8 cellular contexts compared by ENCODE assay signal in genomic region chr14:24300326-24300980, GRCh38. TPM values are rescaled to one million over a fixed set of nuclear protein-coding genes. Genes with fewer than 3 reads are reported as not detected.
DNase-seq lines count a peak whose midpoint lies in the region; ATAC-seq and TF ChIP-seq lines count a peak whose summit lies in the region.

No MANE protein-coding gene starts in this region.

- H4K20me1 ChIP-seq in PC-9 (ENCODE audit: insufficient read depth) (no peaks in the 10 kb centered on the region), osteoblast (ENCODE audit: insufficient read depth, low read length) (peaks cover 2% of the 10 kb centered on the region)

- no peaks in the 10 kb centered on the region for H3K9me3 ChIP-seq in CD8-positive, alpha-beta T cell (ENCODE audit: low read length)
- no peaks in the 10 kb centered on the region for H3K9me3 ChIP-seq in PC-9 (ENCODE audit: insufficient read depth, low read depth)
- no peaks in the 10 kb centered on the region for H3K9me3 ChIP-seq in osteoblast (ENCODE audit: low read depth, low read length)

- H3K27me3 Mint-ChIP-seq in CD8-positive, alpha-beta T cell (ENCODE audit: low read depth) = no peaks in the 10 kb centered on the region

- POLR2A ChIA-PET in CD8-positive, alpha-beta T cell (lab: Charles Lee) = interaction anchor here (0.6 to 4.8 kb wide), 11 partner anchors 8 to 140 kb away, joined by 3 to 44 read pairs (median 4); partner anchors contain the start of genes CBLN3, CIDEB, IRF9 and KHNYN
- POLR2A ChIA-PET in PC-9 (lab: Charles Lee; ENCODE audit: unreplicated experiment) = interaction anchor here (0.5 to 1.4 kb wide), 7 partner anchors 13 to 87 kb away, joined by 3 to 19 read pairs (median 3); partner anchors contain the start of genes CHMP4A, MDP1 and TINF2

- H3K4me1 Mint-ChIP-seq in CD8-positive, alpha-beta T cell (ENCODE audit: low read depth) = peaks cover 51% of the 10 kb centered on the region

- ATAC-seq in CD8-positive, alpha-beta T cell = no peak

- H3K4me2 ChIP-seq in PC-9 = peak overlapping the region; percentile 92
- H3K4me2 ChIP-seq in osteoblast (ENCODE audit: insufficient read depth, low read length) = peak overlapping the region; percentile 95

- H3K36me3 ChIP-seq in CD8-positive, alpha-beta T cell (ENCODE audit: insufficient read depth, low read length) = peaks cover 45% of the 10 kb centered on the region
- H3K36me3 ChIP-seq in PC-9 (ENCODE audit: low read depth) (no peaks in the 10 kb centered on the region; the same call in 1 of the 2 replicates), osteoblast (ENCODE audit: insufficient read depth, low read length) (peaks cover 49% of the 10 kb centered on the region)

- peak overlapping the region; percentile 96 for H3K27ac Mint-ChIP-seq in CD8-positive, alpha-beta T cell

- peak overlapping the region; percentile 85 for H3K27ac ChIP-seq in CD8-positive, alpha-beta T cell (ENCODE audit: low read depth, low read length)
- H3K27ac ChIP-seq in PC-9 (peak overlapping the region; percentile 53; the same call in 1 of the 2 replicates), osteoblast (ENCODE audit: low read depth, low read length) (peak overlapping the region; percentile 55)

- peak overlapping the region; percentile 94 for H3K4me3 Mint-ChIP-seq in CD8-positive, alpha-beta T cell

- no peak for TF ChIP-seq CTCF in CD8-positive, alpha-beta T cell (IDR thresholded peaks at IDR 0.05)
- TF ChIP-seq CTCF in PC-9 (conservative IDR thresholded peaks at IDR 0.05) (no peak), epithelial cell of proximal tubule (conservative IDR thresholded peaks at IDR 0.05; ENCODE audit: low read depth, low read length) (no peak), osteoblast (IDR thresholded peaks at IDR 0.05; ENCODE audit: extremely low read depth, low read depth, low read length) (no peak)

- H3K27me3 ChIP-seq in CD8-positive, alpha-beta T cell (ENCODE audit: insufficient read depth, low read length) = no peaks in the 10 kb centered on the region
- H3K27me3 ChIP-seq in PC-9 (ENCODE audit: insufficient read depth, low read depth) (no peaks in the 10 kb centered on the region), osteoblast (ENCODE audit: insufficient read depth, low read length) (no peaks in the 10 kb centered on the region)

- H3K4me3 ChIP-seq in CD8-positive, alpha-beta T cell (ENCODE audit: low read depth, low read length) = peak overlapping the region; percentile 80
- peak overlapping the region; percentile 88 for H3K4me3 ChIP-seq in PC-9
- peak overlapping the region; percentile 91 for H3K4me3 ChIP-seq in epithelial cell of proximal tubule (ENCODE audit: low read depth, low read length)
- peak overlapping the region; percentile 87 for H3K4me3 ChIP-seq in osteoblast (ENCODE audit: insufficient read depth, low read length)

- H3K4me1 ChIP-seq in CD8-positive, alpha-beta T cell (ENCODE audit: insufficient read depth, low read length) = peaks cover 28% of the 10 kb centered on the region
- H3K4me1 ChIP-seq in PC-9 (replicated peaks; ENCODE audit: insufficient read depth) (peaks cover 16% of the 10 kb centered on the region), osteoblast (ENCODE audit: insufficient read depth, low read length) (peaks cover 21% of the 10 kb centered on the region)

- H2AFZ ChIP-seq in PC-9 (peak overlapping the region; percentile 96), osteoblast (ENCODE audit: low read length) (peak overlapping the region; percentile 93)

- CTCF ChIA-PET in CD8-positive, alpha-beta T cell (lab: Charles Lee) = interaction anchor here (0.6 to 11.9 kb wide), 10 partner anchors 9 to 192 kb away, joined by 3 to 191 read pairs (median 4); partner anchors contain the start of genes CIDEB, LTB4R, LTB4R2 and TINF2
- CTCF ChIA-PET in PC-9 (lab: Charles Lee) = interaction anchor here (1.4 kb wide), 1 partner anchor 57 kb away, joined by 4 read pairs; no protein-coding TSS in a partner anchor

- no peaks in the 10 kb centered on the region for H3F3A ChIP-seq in PC-9 (ENCODE audit: insufficient read depth, low read depth)

- BruUV-seq in PC-9 (replicated peaks; lab: Mats Ljungman, UMichigan) = no TSS peak

- DNase-seq in CD8-positive, alpha-beta T cell = no peak
- DNase-seq in PC-9 = no peak
- no peak for DNase-seq in epithelial cell of proximal tubule (ENCODE audit: low read depth)
- DNase-seq in osteoblast (ENCODE audit: insufficient read length, low spot score, missing footprints) = peak; percentile 65
- no peak for DNase-seq in cortex of kidney (lab: John Stamatoyannopoulos, UW)
- no peak for DNase-seq in NCI-H1694 (lab: John Stamatoyannopoulos, UW)
- DNase-seq in activated effector memory CD4-positive, alpha-beta T cell treated with anti-CD3 and anti-CD28 coated beads, Interleukin-2, amount 50 U/mL, for 16 hours = no peak
- no peak for DNase-seq in OCI-M2 (lab: John Stamatoyannopoulos, UW; ENCODE audit: unreplicated experiment)

- H3K9me2 ChIP-seq in PC-9 (ENCODE audit: insufficient read depth) = no peaks in the 10 kb centered on the region

- H3K9me3 Mint-ChIP-seq in CD8-positive, alpha-beta T cell = no peaks in the 10 kb centered on the region

- H3K36me3 Mint-ChIP-seq in CD8-positive, alpha-beta T cell = peaks cover 73% of the 10 kb centered on the region

- H3K79me2 ChIP-seq in PC-9 (ENCODE audit: low read depth) (peaks cover 28% of the 10 kb centered on the region), osteoblast (ENCODE audit: insufficient read depth, low read length) (peaks cover 18% of the 10 kb centered on the region)

- intact Hi-C loops in CD8-positive, alpha-beta T cell (cut with DNase I, micrococcal nuclease) = no loop called here
- intact Hi-C loops in PC-9 (cut with micrococcal nuclease; ENCODE audit: unreplicated experiment) = no loop called here

RNA-seq across cellular contexts. Expression of gene NOP9, which starts 0.8 kb away (rescaled TPM):
- total RNA-seq in CD8-positive, alpha-beta T cell = 10 to 100 TPM; 35.6 to 35.8 TPM
- total RNA-seq in PC-9 (2021) (24.4 and 31.1 TPM in 2 replicates), epithelial cell of proximal tubule (17.1 and 32.6 TPM in 2 replicates), osteoblast (17.4 and 21.0 TPM in 2 replicates)

RNA-seq across cellular contexts. Expression of gene DHRS1, which starts 0.9 kb away (rescaled TPM):
- total RNA-seq in CD8-positive, alpha-beta T cell = 10 to 100 TPM; 24.3 to 28.5 TPM
- total RNA-seq in PC-9 (2021) = 37.9 and 41.4 TPM in 2 replicates
- 25.7 and 26.4 TPM in 2 replicates for total RNA-seq in epithelial cell of proximal tubule
- 9.8 and 13.6 TPM in 2 replicates for total RNA-seq in osteoblast

RNA-seq across cellular contexts. Expression of gene CIDEB, which starts 7.3 kb away (rescaled TPM):
- total RNA-seq in CD8-positive, alpha-beta T cell = 10 to 100 TPM; 11.8 to 13.4 TPM
- total RNA-seq in PC-9 (2021) (not detected in 2 replicates), epithelial cell of proximal tubule (2.0 and 3.6 TPM in 2 replicates), osteoblast (0.36 and 0.59 TPM in 2 replicates)

RNA-seq across cellular contexts. Expression of gene LTB4R2, which starts 9.5 kb away (rescaled TPM):
- total RNA-seq in CD8-positive, alpha-beta T cell = 10 to 100 TPM; 18.9 to 21.5 TPM
- 15.0 and 26.1 TPM in 2 replicates for total RNA-seq in PC-9 (2021)
- total RNA-seq in epithelial cell of proximal tubule = 1.3 and 2.7 TPM in 2 replicates
- 4.7 and 5.1 TPM in 2 replicates for total RNA-seq in osteoblast

RNA-seq across cellular contexts. Expression of gene LTB4R, which starts 10.8 kb away (rescaled TPM):
- 10 to 100 TPM; 15.4 to 16.7 TPM for total RNA-seq in CD8-positive, alpha-beta T cell
- 10.3 and 16.4 TPM in 2 replicates for total RNA-seq in PC-9 (2021)
- 0.06 and 4.0 TPM in 2 replicates for total RNA-seq in epithelial cell of proximal tubule
- total RNA-seq in osteoblast = 1.2 and 1.8 TPM in 2 replicates
